ENCODE assay signal across 13 cellular contexts in genomic region chr13:113819731-113820715, GRCh38. TPM values are rescaled to one million over a fixed set of nuclear protein-coding genes. Genes with fewer than 3 reads are reported as not detected.
DNase-seq lines count a peak whose midpoint lies in the region; ATAC-seq, FAIRE-seq and TF ChIP-seq lines count a peak whose summit lies in the region.
"Had no signal": no experiment of that assay in that cellular context is flagged by ENCODE, and none has a peak within 500 bp of the region (broad histone marks: within the 10 kb centered on the region; RNA-seq: fewer than 3 reads in every experiment).

No MANE protein-coding gene starts in this region.

- H3K4me2 ChIP-seq in astrocyte (ENCODE audit: low read length): peak overlapping the region; percentile 72

- H4K20me1 ChIP-seq in astrocyte (ENCODE audit: insufficient read depth, low read length): no peaks in the 10 kb centered on the region

- no peak for FAIRE-seq in astrocyte (lab: Jason Lieb, UNC)

- peaks cover 28% of the 10 kb centered on the region for H3K4me1 Mint-ChIP-seq in astrocyte (ENCODE audit: low read depth, unreplicated experiment)

- H2AFZ ChIP-seq in ACC112 (ENCODE audit: low read length, unreplicated experiment) (no peak overlapping the region), astrocyte (ENCODE audit: low read depth, low read length) (no peak overlapping the region)

- ATAC-seq in left ventricle myocardium superior (no peak), GM21723 (IDR thresholded peaks at IDR 0.05; ENCODE audit: unreplicated experiment) (no peak)

- H3K4me3 Mint-ChIP-seq in astrocyte (ENCODE audit: unreplicated experiment): no peak overlapping the region

- intact Hi-C loops in left ventricle myocardium superior (cut with micrococcal nuclease): no loop called here

- peaks cover 2% of the 10 kb centered on the region for H3K9me3 Mint-ChIP-seq in astrocyte (ENCODE audit: unreplicated experiment)

- H3K79me2 ChIP-seq in ACC112 (ENCODE audit: control insufficient read depth, insufficient read depth, low read length, unreplicated experiment) (no peaks in the 10 kb centered on the region), astrocyte (ENCODE audit: insufficient read depth, low read length) (no peaks in the 10 kb centered on the region)

- H3K27ac ChIP-seq in ACC112 (ENCODE audit: low read depth, low read length) (peak overlapping the region; percentile 67), astrocyte (ENCODE audit: low read depth, low read length) (peak overlapping the region; percentile 86), skeletal muscle tissue (ENCODE audit: low read depth, low read length) (peak overlapping the region; percentile 79)
- H3K27ac ChIP-seq: HL-60 had no signal

- H3K27me3 Mint-ChIP-seq in astrocyte (ENCODE audit: low read depth, unreplicated experiment): peaks cover 2% of the 10 kb centered on the region

- H3K9ac ChIP-seq in astrocyte (ENCODE audit: low read length): peak overlapping the region; percentile 68
- H3K9ac ChIP-seq in skeletal muscle tissue (ENCODE audit: low read depth in 1 of 3, low read length in 3 of 3): peak overlapping the region in 2 of 3 donors; percentile 41 to 77

- H3K9me3 ChIP-seq in astrocyte (ENCODE audit: insufficient read depth, low read depth, low read length): no peaks in the 10 kb centered on the region
- H3K9me3 ChIP-seq in skeletal muscle tissue (ENCODE audit: control insufficient read depth in 3 of 3, low read length in 3 of 3): no peaks in the 10 kb centered on the region
- H3K9me3 ChIP-seq: testis had no signal

- H3K36me3 ChIP-seq in ACC112 (ENCODE audit: insufficient read depth, low read length) (no peaks in the 10 kb centered on the region), astrocyte (ENCODE audit: insufficient read depth, low read length) (no peaks in the 10 kb centered on the region), skeletal muscle tissue (ENCODE audit: control insufficient read depth in 3 of 3, insufficient read depth in 3 of 3, low read length in 3 of 3) (peaks cover 13 to 25% (median 20%) of the 10 kb centered on the region in 3 donors)

- H3K4me3 ChIP-seq in ACC112 (ENCODE audit: low read depth, low read length): peak overlapping the region; percentile 11
- H3K4me3 ChIP-seq in astrocyte (ENCODE audit: insufficient read depth, low read depth, low read length): no peak overlapping the region
- peak overlapping the region in 2 of 3 donors; percentile 30 to 50 for H3K4me3 ChIP-seq in skeletal muscle tissue (ENCODE audit: low read length in 3 of 3)
- H3K4me3 ChIP-seq: testis had no signal

- H3K36me3 Mint-ChIP-seq in astrocyte (ENCODE audit: low read depth, unreplicated experiment): peaks cover 35% of the 10 kb centered on the region

- H3K27me3 ChIP-seq in ACC112 (ENCODE audit: insufficient read depth, low read length): no peaks in the 10 kb centered on the region
- no peaks in the 10 kb centered on the region for H3K27me3 ChIP-seq in astrocyte (ENCODE audit: insufficient read depth, low read length)
- peaks cover 0 to under 1% (median 0%) of the 10 kb centered on the region in 3 donors for H3K27me3 ChIP-seq in skeletal muscle tissue (ENCODE audit: control insufficient read depth in 3 of 3, insufficient read depth in 3 of 3, low read length in 3 of 3)
- H3K27me3 ChIP-seq: testis had no signal

- TF ChIP-seq CTCF in astrocyte (IDR thresholded peaks at IDR 0.05; ENCODE audit: insufficient read depth, low read depth, low read length): no peak

- DNase-seq in astrocyte (ENCODE audit: low read depth): no peak
- peak; percentile 31 for DNase-seq in left ventricle myocardium superior
- DNase-seq in activated CD4-positive, CD25-positive, alpha-beta regulatory T cell treated with anti-CD3 and anti-CD28 coated beads, Interleukin-2, amount 50 U/mL, for 72 hours: no peak
- DNase-seq in glomerular visceral epithelial cell (ENCODE audit: extremely low spot score): no peak
- no peak for DNase-seq in occipital lobe (lab: John Stamatoyannopoulos, UW)
- DNase-seq: activated CD4-positive, alpha-beta T cell treated with anti-CD3 and anti-CD28 coated beads for 1 hour; SW 1271; testis had no signal

- peaks cover 22% of the 10 kb centered on the region for H3K4me1 ChIP-seq in ACC112 (ENCODE audit: control insufficient read depth, insufficient read depth, low read length, unreplicated experiment)
- peaks cover 35% of the 10 kb centered on the region for H3K4me1 ChIP-seq in astrocyte (ENCODE audit: insufficient read depth, low read length)
- peaks cover 41 to 56% (median 55%) of the 10 kb centered on the region in 3 donors for H3K4me1 ChIP-seq in skeletal muscle tissue (ENCODE audit: control insufficient read depth in 3 of 3, insufficient read depth in 3 of 3, low read length in 3 of 3)

- H3K27ac Mint-ChIP-seq in astrocyte (ENCODE audit: unreplicated experiment): no peak overlapping the region
- H3K27ac Mint-ChIP-seq: progenitor cell of endocrine pancreas had no signal

RNA-seq across cellular contexts. Expression of gene GAS6, which starts 43.9 kb away (rescaled TPM):
- 252 and 287 TPM in 2 replicates for total RNA-seq in astrocyte
- total RNA-seq in left ventricle myocardium superior: 210 TPM
- 25.1 TPM for total RNA-seq in skeletal muscle tissue
- 21.8 TPM for total RNA-seq in occipital lobe
